ENCODE assay signal across 1 cellular context in genomic region chr22:36931446-36931845, GRCh38.
TF ChIP-seq lines count a peak whose summit lies in the region.

No MANE protein-coding gene starts in this region.

TF ChIP-seq in K562, 482 proteins besides CTCF, POLR2A, EP300 and RAD21 (continued from another document):
- TF ChIP-seq POLR2B (IDR thresholded peaks at IDR 0.05; ENCODE audit: low read depth, partially characterized antibody) (no peak), ZNF695 (CRISPR knock-in tag; IDR thresholded peaks at IDR 0.05) (no peak), ZFP36 (IDR thresholded peaks at IDR 0.05; ENCODE audit: low read depth, low read length, partially characterized antibody) (peak; percentile 57), CEBPZ (IDR thresholded peaks at IDR 0.05; ENCODE audit: borderline replicate concordance, low read depth, low read length) (no peak), ESRRB (CRISPR knock-in tag; IDR thresholded peaks at IDR 0.05; ENCODE audit: borderline replicate concordance) (no peak), RBM25 (IDR thresholded peaks at IDR 0.05; ENCODE audit: low read depth, low read length, severe bottlenecking) (peak; percentile 71), E2F8 (IDR thresholded peaks at IDR 0.05; ENCODE audit: low read depth, partially characterized antibody) (no peak), SMAD4 (CRISPR knock-in tag; conservative IDR thresholded peaks at IDR 0.05) (no peak), ERF (CRISPR knock-in tag; IDR thresholded peaks at IDR 0.05) (no peak)
